ENCODE assay signal across 9 cellular contexts in genomic region chr17:28748852-28749515, GRCh38. TPM values are rescaled to one million over a fixed set of nuclear protein-coding genes. Genes with fewer than 3 reads are reported as not detected.
DNase-seq lines count a peak whose midpoint lies in the region; ATAC-seq lines count a peak whose summit lies in the region.
"Had no signal": no experiment of that assay in that cellular context is flagged by ENCODE, and none has a peak within 500 bp of the region (broad histone marks: within the 10 kb centered on the region; RNA-seq: fewer than 3 reads in every experiment).

No MANE protein-coding gene starts in this region.

- H3K27ac Mint-ChIP-seq in IgD-negative memory B cell = peak overlapping the region; percentile 73 to 96 (median 91)
- H3K27ac Mint-ChIP-seq in activated T-helper 1 cell treated with anti-CD3 and anti-CD28 coated beads, Interleukin-12 subunit alpha, Interleukin-12 subunit beta, Interleukin-2, Interleukin-4 antibody, amounts not matched to agents 30 ng/mL and 10 ng/mL and 1 ng/mL, durations not matched to agents 14 hours and 24 hours and 36 hours = peak overlapping the region; percentile 29
- H3K27ac Mint-ChIP-seq in stimulated activated naive CD8-positive, alpha-beta T cell treated with anti-CD3 and anti-CD28 coated beads, Interleukin-15, Interleukin-2, amounts not matched to agents 100 ng/mL and 50 ng/mL, for 24 hours = no peak overlapping the region

- no peak for DNase-seq in activated T-helper 1 cell treated with anti-CD3 and anti-CD28 coated beads, Interleukin-12 subunit alpha, Interleukin-12 subunit beta, Interleukin-2, Interleukin-4 antibody, amounts not matched to agents 30 ng/mL and 10 ng/mL and 1 ng/mL, durations not matched to agents 14 hours and 24 hours and 36 hours (ENCODE audit: low spot score)
- DNase-seq in islet precursor cell = peak; percentile 66
- DNase-seq in NCI-H524 (lab: John Stamatoyannopoulos, UW) = no peak
- DNase-seq in GF-D8 (lab: John Stamatoyannopoulos, UW) = no peak
- DNase-seq: activated CD4-positive, alpha-beta T cell treated with anti-CD3 and anti-CD28 coated beads, Interleukin-2, amount 10 ng/mL, durations not matched to agents 7 days and 5 days; NCI-H1092 had no signal

- no peaks in the 10 kb centered on the region for H3K9me3 Mint-ChIP-seq in IgD-negative memory B cell
- H3K9me3 Mint-ChIP-seq in activated T-helper 1 cell treated with anti-CD3 and anti-CD28 coated beads, Interleukin-12 subunit alpha, Interleukin-12 subunit beta, Interleukin-2, Interleukin-4 antibody, amounts not matched to agents 30 ng/mL and 10 ng/mL and 1 ng/mL, durations not matched to agents 14 hours and 24 hours and 36 hours = no peaks in the 10 kb centered on the region
- no peaks in the 10 kb centered on the region for H3K9me3 Mint-ChIP-seq in stimulated activated naive CD8-positive, alpha-beta T cell treated with anti-CD3 and anti-CD28 coated beads, Interleukin-15, Interleukin-2, amounts not matched to agents 100 ng/mL and 50 ng/mL, for 24 hours
- H3K9me3 Mint-ChIP-seq: activated CD4-positive, alpha-beta T cell treated with anti-CD3 and anti-CD28 coated beads, Interleukin-2, amount 10 ng/mL, durations not matched to agents 7 days and 5 days had no signal

- intact Hi-C loops in activated T-helper 1 cell treated with anti-CD3 and anti-CD28 coated beads, Interleukin-12 subunit alpha, Interleukin-12 subunit beta, Interleukin-2, Interleukin-4 antibody, amounts not matched to agents 30 ng/mL and 10 ng/mL and 1 ng/mL, durations not matched to agents 14 hours and 24 hours and 36 hours (cut with micrococcal nuclease) = no loop called here

- H3K36me3 Mint-ChIP-seq in IgD-negative memory B cell = no peaks in the 10 kb centered on the region
- peaks cover 34% of the 10 kb centered on the region for H3K36me3 Mint-ChIP-seq in activated T-helper 1 cell treated with anti-CD3 and anti-CD28 coated beads, Interleukin-12 subunit alpha, Interleukin-12 subunit beta, Interleukin-2, Interleukin-4 antibody, amounts not matched to agents 30 ng/mL and 10 ng/mL and 1 ng/mL, durations not matched to agents 14 hours and 24 hours and 36 hours (ENCODE audit: low read depth)
- peaks cover 53% of the 10 kb centered on the region for H3K36me3 Mint-ChIP-seq in stimulated activated naive CD8-positive, alpha-beta T cell treated with anti-CD3 and anti-CD28 coated beads, Interleukin-15, Interleukin-2, amounts not matched to agents 100 ng/mL and 50 ng/mL, for 24 hours (ENCODE audit: low read depth)

- ATAC-seq in HG03460 (IDR thresholded peaks at IDR 0.05; ENCODE audit: unreplicated experiment) = no peak

- no peaks in the 10 kb centered on the region for H3K27me3 Mint-ChIP-seq in IgD-negative memory B cell
- no peaks in the 10 kb centered on the region for H3K27me3 Mint-ChIP-seq in activated T-helper 1 cell treated with anti-CD3 and anti-CD28 coated beads, Interleukin-12 subunit alpha, Interleukin-12 subunit beta, Interleukin-2, Interleukin-4 antibody, amounts not matched to agents 30 ng/mL and 10 ng/mL and 1 ng/mL, durations not matched to agents 14 hours and 24 hours and 36 hours (ENCODE audit: insufficient read depth)
- no peaks in the 10 kb centered on the region for H3K27me3 Mint-ChIP-seq in stimulated activated naive CD8-positive, alpha-beta T cell treated with anti-CD3 and anti-CD28 coated beads, Interleukin-15, Interleukin-2, amounts not matched to agents 100 ng/mL and 50 ng/mL, for 24 hours
- H3K27me3 Mint-ChIP-seq: activated CD4-positive, alpha-beta T cell treated with anti-CD3 and anti-CD28 coated beads, Interleukin-2, amount 10 ng/mL, durations not matched to agents 7 days and 5 days had no signal

- peak overlapping the region in 2 of 4 donors; percentile 21 to 99 for H3K4me3 Mint-ChIP-seq in IgD-negative memory B cell
- no peak overlapping the region for H3K4me3 Mint-ChIP-seq in activated T-helper 1 cell treated with anti-CD3 and anti-CD28 coated beads, Interleukin-12 subunit alpha, Interleukin-12 subunit beta, Interleukin-2, Interleukin-4 antibody, amounts not matched to agents 30 ng/mL and 10 ng/mL and 1 ng/mL, durations not matched to agents 14 hours and 24 hours and 36 hours
- peak overlapping the region; percentile 52 for H3K4me3 Mint-ChIP-seq in stimulated activated naive CD8-positive, alpha-beta T cell treated with anti-CD3 and anti-CD28 coated beads, Interleukin-15, Interleukin-2, amounts not matched to agents 100 ng/mL and 50 ng/mL, for 24 hours
- H3K4me3 Mint-ChIP-seq: activated CD4-positive, alpha-beta T cell treated with anti-CD3 and anti-CD28 coated beads, Interleukin-2, amount 10 ng/mL, durations not matched to agents 7 days and 5 days had no signal

- H3K4me1 Mint-ChIP-seq in IgD-negative memory B cell = peaks cover 6 to 20% (median 8%) of the 10 kb centered on the region in 3 donors
- H3K4me1 Mint-ChIP-seq in activated T-helper 1 cell treated with anti-CD3 and anti-CD28 coated beads, Interleukin-12 subunit alpha, Interleukin-12 subunit beta, Interleukin-2, Interleukin-4 antibody, amounts not matched to agents 30 ng/mL and 10 ng/mL and 1 ng/mL, durations not matched to agents 14 hours and 24 hours and 36 hours (ENCODE audit: low read depth) = peaks cover 21% of the 10 kb centered on the region
- peaks cover 28% of the 10 kb centered on the region for H3K4me1 Mint-ChIP-seq in stimulated activated naive CD8-positive, alpha-beta T cell treated with anti-CD3 and anti-CD28 coated beads, Interleukin-15, Interleukin-2, amounts not matched to agents 100 ng/mL and 50 ng/mL, for 24 hours (ENCODE audit: low read depth)

RNA-seq across cellular contexts. Expression of gene TRAF4, which starts 5.2 kb away (rescaled TPM):
- 13.8 TPM for polyA plus RNA-seq in IgD-negative memory B cell
- 178 and 182 TPM in 2 replicates for total RNA-seq in activated T-helper 1 cell treated with anti-CD3 and anti-CD28 coated beads, Interleukin-12 subunit alpha, Interleukin-12 subunit beta, Interleukin-2, Interleukin-4 antibody, amounts not matched to agents 30 ng/mL and 10 ng/mL and 1 ng/mL, durations not matched to agents 14 hours and 24 hours and 36 hours

RNA-seq across cellular contexts. Expression of gene NEK8, which starts 20.4 kb away (rescaled TPM):
- 18.6 TPM for polyA plus RNA-seq in IgD-negative memory B cell
- 5.2 and 5.4 TPM in 2 replicates for total RNA-seq in activated T-helper 1 cell treated with anti-CD3 and anti-CD28 coated beads, Interleukin-12 subunit alpha, Interleukin-12 subunit beta, Interleukin-2, Interleukin-4 antibody, amounts not matched to agents 30 ng/mL and 10 ng/mL and 1 ng/mL, durations not matched to agents 14 hours and 24 hours and 36 hours

RNA-seq across cellular contexts. Expression of gene TLCD1, which starts 23.0 kb away (rescaled TPM):
- 0.49 TPM for polyA plus RNA-seq in IgD-negative memory B cell
- 9.5 and 11.5 TPM in 2 replicates for total RNA-seq in activated T-helper 1 cell treated with anti-CD3 and anti-CD28 coated beads, Interleukin-12 subunit alpha, Interleukin-12 subunit beta, Interleukin-2, Interleukin-4 antibody, amounts not matched to agents 30 ng/mL and 10 ng/mL and 1 ng/mL, durations not matched to agents 14 hours and 24 hours and 36 hours

RNA-seq across cellular contexts. Expression of gene RPL23A, which starts 29.2 kb away (rescaled TPM):
- polyA plus RNA-seq in IgD-negative memory B cell = 6,180 TPM
- 1,513 and 1,534 TPM in 2 replicates for total RNA-seq in activated T-helper 1 cell treated with anti-CD3 and anti-CD28 coated beads, Interleukin-12 subunit alpha, Interleukin-12 subunit beta, Interleukin-2, Interleukin-4 antibody, amounts not matched to agents 30 ng/mL and 10 ng/mL and 1 ng/mL, durations not matched to agents 14 hours and 24 hours and 36 hours

RNA-seq across cellular contexts. Expression of gene RAB34, which starts 31.3 kb away (rescaled TPM):
- polyA plus RNA-seq in IgD-negative memory B cell = 6.7 TPM
- 17.6 and 18.2 TPM in 2 replicates for total RNA-seq in activated T-helper 1 cell treated with anti-CD3 and anti-CD28 coated beads, Interleukin-12 subunit alpha, Interleukin-12 subunit beta, Interleukin-2, Interleukin-4 antibody, amounts not matched to agents 30 ng/mL and 10 ng/mL and 1 ng/mL, durations not matched to agents 14 hours and 24 hours and 36 hours
